Comparison of ENCODE assay signal across 6 cellular contexts in the genomic region with DNA sequence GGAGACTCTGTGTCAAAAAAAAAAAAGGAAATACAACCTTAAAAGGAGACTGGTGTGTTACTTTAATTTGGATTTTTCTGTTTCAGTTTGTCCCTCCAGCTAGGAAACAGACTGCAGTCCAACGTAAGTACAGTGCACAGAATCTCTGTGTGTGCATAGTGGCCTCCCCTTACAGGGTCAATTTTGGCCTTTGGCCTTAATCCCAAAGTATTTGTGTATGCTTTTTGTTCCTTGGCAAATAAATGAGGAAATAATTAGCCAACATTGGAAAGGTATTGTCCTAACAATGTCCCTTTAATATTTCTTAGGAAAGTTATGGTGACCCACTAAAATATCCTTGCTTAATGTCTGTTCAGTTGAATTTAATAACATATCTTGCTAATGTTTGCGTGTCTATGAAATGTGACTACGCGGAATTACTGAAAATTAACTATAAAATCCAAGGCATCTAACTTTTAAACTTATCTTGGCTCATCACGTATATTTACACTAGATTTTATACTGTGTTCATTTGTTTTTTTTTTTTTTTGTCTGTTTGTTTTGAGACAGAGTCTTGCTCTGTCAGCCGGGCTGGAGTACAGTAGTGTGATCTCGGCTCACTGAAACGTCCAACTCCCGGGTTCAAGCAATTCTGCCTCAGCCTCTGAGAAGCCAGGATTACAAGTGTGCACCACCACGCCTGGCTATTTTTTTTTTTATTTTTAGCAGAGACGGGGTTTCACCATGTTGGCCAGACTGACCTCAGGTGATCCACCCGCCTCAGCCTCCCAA. TPM values are rescaled to one million over a fixed set of nuclear protein-coding genes. Genes with fewer than 3 reads are reported as not detected.
A peak's percentile ranks its signal among the peaks of the same experiment; 100 is the strongest.
DNase-seq lines count a peak whose midpoint lies in the region; ATAC-seq, FAIRE-seq and TF ChIP-seq lines count a peak whose summit lies in the region.
"Not testable (repeated sequence)": the region's sequence is repeated elsewhere in the genome, so short reads cannot be mapped to it uniquely, and the experiment has no call there.

No MANE protein-coding gene starts in this region.

- H3K9me3 ChIP-seq in A549 = peaks cover 30% of the 10 kb centered on the region
- H3K9me3 ChIP-seq in H9 (ENCODE audit: control insufficient read depth, low read depth, low read length); PC-3 (ENCODE audit: low read length); breast epithelium; HepG2 (ENCODE audit: low read length): not testable (repeated sequence)

- not testable (repeated sequence) for H4K5ac ChIP-seq in H9 (ENCODE audit: insufficient read length, low read depth, low read length)

- not testable (repeated sequence) for H2AFZ ChIP-seq in H9 (ENCODE audit: low read length); PC-3 (ENCODE audit: low read length); HepG2 (ENCODE audit: low read length)

- H3K4ac ChIP-seq in H9 (ENCODE audit: low read depth, low read length) = not testable (repeated sequence)

- not testable (repeated sequence) for TF ChIP-seq EP300 in A549 (IDR thresholded peaks at IDR 0.05); HepG2 (CRISPR knock-in tag; IDR thresholded peaks at IDR 0.05; ENCODE audit: borderline replicate concordance)
- TF ChIP-seq EP300 in HepG2 (IDR thresholded peaks at IDR 0.05; ENCODE audit: low read depth in 2 of 2, low read length in 2 of 2) = peak in 1 of 2 experiments; percentile 57; a peak in 1 of 4 replicates

- not testable (repeated sequence) for H3F3A ChIP-seq in PC-3 (ENCODE audit: low read length, unreplicated experiment)

- H3K27ac Mint-ChIP-seq in H9 = peak overlapping the region in 2 of 3 experiments; percentile 49 to 92; a peak in 3 of 7 replicates
- peak overlapping the region; percentile 81 for H3K27ac Mint-ChIP-seq in progenitor cell of endocrine pancreas

- H2BK120ac ChIP-seq in H9 (ENCODE audit: low read depth, low read length, poor library complexity, severe bottlenecking) = not testable (repeated sequence)

- not testable (repeated sequence) for H3K18ac ChIP-seq in H9 (ENCODE audit: insufficient read length, low read depth, low read length)

- H3K4me1 ChIP-seq in A549 = peaks cover 31% of the 10 kb centered on the region
- not testable (repeated sequence) for H3K4me1 ChIP-seq in H9 (ENCODE audit: insufficient read depth, low read length); PC-3 (ENCODE audit: insufficient read depth, low read length); breast epithelium
- H3K4me1 ChIP-seq in HepG2 (ENCODE audit: insufficient read depth, low read length) = peaks cover 48% of the 10 kb centered on the region

- not testable (repeated sequence) for H2BK5ac ChIP-seq in H9 (ENCODE audit: insufficient read length, low read length)

- CTCF ChIA-PET in A549 (lab: Yijun Ruan, JAX); PC-3 (lab: Charles Lee); HepG2 (lab: Yijun Ruan, JAX; ENCODE audit: low intra/inter-chr PET ratio, low total read pairs): not testable (repeated sequence)

- H3K14ac ChIP-seq in H9 (ENCODE audit: insufficient read depth, low read length) = not testable (repeated sequence)

- not testable (repeated sequence) for H3K4me3 ChIP-seq in A549; PC-3 (ENCODE audit: low read length); breast epithelium
- H3K4me3 ChIP-seq in HepG2 (replicated peaks in 1 of 3; ENCODE audit: insufficient read depth in 1 of 3, low read depth in 2 of 3, low read length in 3 of 3) = peak overlapping the region in 1 of 3 experiments; percentile 50; a peak in 2 of 6 replicates

- H3K56ac ChIP-seq in H9 (ENCODE audit: insufficient read length, low read depth, low read length) = not testable (repeated sequence)

- not testable (repeated sequence) for DNase-seq in A549 (ENCODE audit: low read depth in 1 of 2, low spot score in 1 of 2); H9; PC-3; breast epithelium (ENCODE audit: low spot score in 2 of 2); progenitor cell of endocrine pancreas (ENCODE audit: low spot score, unreplicated experiment)
- DNase-seq in HepG2 (ENCODE audit: low spot score) = peak; percentile 82

- H3K4me1 Mint-ChIP-seq in H9 (peaks cover 24 to 41% of the 10 kb centered on the region in 2 experiments), progenitor cell of endocrine pancreas (ENCODE audit: low read depth) (peaks cover 24% of the 10 kb centered on the region)

- in situ Hi-C loops in HepG2 (cut with HindIII; ENCODE audit: extremely low pct_ligation_motif_present, low pct_unique_long_range_greater_than_20kb) = not testable (repeated sequence)

- H3T11ph ChIP-seq in H9 (ENCODE audit: low read length) = not testable (repeated sequence)

- H2AK5ac ChIP-seq in H9 (ENCODE audit: insufficient read length, low read length) = not testable (repeated sequence)

- H3K9me3 Mint-ChIP-seq in H9 = peaks cover 24 to 26% of the 10 kb centered on the region in 2 experiments
- not testable (repeated sequence) for H3K9me3 Mint-ChIP-seq in progenitor cell of endocrine pancreas (ENCODE audit: low read depth)

- H4K8ac ChIP-seq in H9 (replicated peaks; ENCODE audit: insufficient read length, low read depth, low read length) = not testable (repeated sequence)

- H3K27me3 Mint-ChIP-seq in H9 (ENCODE audit: low read depth); progenitor cell of endocrine pancreas: not testable (repeated sequence)

- peak in 1 of 2 experiments; percentile 17; a peak in 2 of 6 replicates for ATAC-seq in A549
- not testable (repeated sequence) for ATAC-seq in PC-3
- ATAC-seq in HepG2 = peak; percentile 92

- POLR2A ChIA-PET in A549 (lab: Yijun Ruan, JAX); PC-3 (lab: Charles Lee; ENCODE audit: unreplicated experiment): not testable (repeated sequence)
- POLR2A ChIA-PET in HepG2 (lab: Yijun Ruan, JAX) = interaction anchor here (3.7 kb wide), 1 partner anchor 14 kb away, joined by 53 read pairs; no protein-coding TSS in a partner anchor

- not testable (repeated sequence) for H3K9me2 ChIP-seq in PC-3 (replicated peaks; ENCODE audit: low read length)

- not testable (repeated sequence) for H3K23ac ChIP-seq in H9 (ENCODE audit: insufficient read length, low read depth, low read length)

- TF ChIP-seq RAD21 in A549 (conservative IDR thresholded peaks at IDR 0.05 in 1 of 2, IDR thresholded peaks at IDR 0.05 in 1 of 2); HepG2 (CRISPR knock-in tag; IDR thresholded peaks at IDR 0.05): not testable (repeated sequence)

- H3K4me3 Mint-ChIP-seq in H9; progenitor cell of endocrine pancreas (ENCODE audit: low read depth): not testable (repeated sequence)

- H3K23me2 ChIP-seq in H9 (ENCODE audit: insufficient read length, low read depth, low read length, poor library complexity, severe bottlenecking) = not testable (repeated sequence)

- H3K36me3 ChIP-seq in PC-3 (ENCODE audit: low read depth, low read length) (peaks cover 11% of the 10 kb centered on the region), HepG2 (replicated peaks in 1 of 2; ENCODE audit: control insufficient read depth in 1 of 2, insufficient read depth in 2 of 2, low read length in 2 of 2) (peaks cover 14 to 20% of the 10 kb centered on the region in 2 experiments; a peak in 4 of 5 replicates)
- H3K36me3 ChIP-seq in breast epithelium = not testable (repeated sequence)

- H3K4me2 ChIP-seq in A549 = peak overlapping the region; percentile 9
- not testable (repeated sequence) for H3K4me2 ChIP-seq in H9 (ENCODE audit: insufficient read depth, insufficient read length, low read length); PC-3 (ENCODE audit: low read length)
- H3K4me2 ChIP-seq in HepG2 (ENCODE audit: low read depth, low read length) = peak overlapping the region; percentile 64

- BruUV-seq in PC-3 (replicated peaks; lab: Mats Ljungman, UMichigan) = TSS peak; percentile 31
- TSS peak; percentile 45 for BruUV-seq in HepG2 (replicated peaks; lab: Mats Ljungman, UMichigan)

- H2BK12ac ChIP-seq in H9 (ENCODE audit: insufficient read length, low read depth, low read length) = not testable (repeated sequence)

- H3K27ac ChIP-seq in A549 (peak overlapping the region; percentile 25 to 52; a peak in 4 of 6 replicates), breast epithelium (peak overlapping the region; percentile 54 to 60), HepG2 (ENCODE audit: extremely low read length, insufficient read depth, low read length) (peak overlapping the region; percentile 66)
- H3K27ac ChIP-seq in H9 (ENCODE audit: insufficient read length, low read depth, low read length); PC-3 (ENCODE audit: low read length): not testable (repeated sequence)

- not testable (repeated sequence) for H2BK15ac ChIP-seq in H9 (ENCODE audit: low read depth, low read length)

- H3K36me3 Mint-ChIP-seq in H9 (ENCODE audit: insufficient read depth in 1 of 3, low read depth in 3 of 3) = peaks cover 33 to 55% (median 46%) of the 10 kb centered on the region in 3 experiments
- peaks cover 31% of the 10 kb centered on the region for H3K36me3 Mint-ChIP-seq in progenitor cell of endocrine pancreas (ENCODE audit: insufficient read depth)

- H4K20me1 ChIP-seq in H9 (ENCODE audit: control insufficient read depth, insufficient read depth, insufficient read length); PC-3 (ENCODE audit: low read length); HepG2 (ENCODE audit: insufficient read depth, low read length): not testable (repeated sequence)

- not testable (repeated sequence) for H2BK20ac ChIP-seq in H9 (ENCODE audit: low read depth, low read length, poor library complexity, severe bottlenecking)

- not testable (repeated sequence) for H3K79me2 ChIP-seq in H9 (ENCODE audit: insufficient read depth, low read length)
- H3K79me2 ChIP-seq in PC-3 (ENCODE audit: low read length) = peaks cover 25% of the 10 kb centered on the region
- H3K79me2 ChIP-seq in HepG2 (ENCODE audit: insufficient read depth, low read length) = peaks cover 24% of the 10 kb centered on the region

- TF ChIP-seq CTCF in A549 (IDR thresholded peaks at IDR 0.05); H9 (conservative IDR thresholded peaks at IDR 0.05); PC-3 (conservative IDR thresholded peaks at IDR 0.05; ENCODE audit: low read depth, low read length); breast epithelium (IDR thresholded peaks at IDR 0.05); HepG2 (CRISPR knock-in tag; IDR thresholded peaks at IDR 0.05); progenitor cell of endocrine pancreas (IDR thresholded peaks at IDR 0.05; ENCODE audit: unreplicated experiment): not testable (repeated sequence)

- not testable (repeated sequence) for H3K27me3 ChIP-seq in H9 (ENCODE audit: insufficient read depth, low read length); PC-3 (ENCODE audit: low read length); breast epithelium; HepG2 (ENCODE audit: control insufficient read depth in 1 of 2, insufficient read depth in 2 of 2, low read length in 2 of 2)

- H4K91ac ChIP-seq in H9 (ENCODE audit: insufficient read length, low read depth, low read length) = not testable (repeated sequence)

- peak; percentile 82 for FAIRE-seq in A549 (lab: Jason Lieb, UNC)
- peak; percentile 90 for FAIRE-seq in HepG2 (lab: Jason Lieb, UNC)

- WGBS in A549 (ENCODE audit: missing lambda C conversion rate) = 62% methylated on average over 12 of the region's 12 CpGs
- WGBS in H9 (ENCODE audit: extremely low coverage, insufficient read length, low lambda C conversion rate) = no CpG with 5 or more reads among the region's 12 CpGs
- 13% methylated on average over 12 of the region's 12 CpGs for WGBS in HepG2 (ENCODE audit: low lambda C conversion rate)

- intact Hi-C loops in PC-3 (cut with micrococcal nuclease); breast epithelium (cut with DNase I; ENCODE audit: low total_unique reads): not testable (repeated sequence)
- intact Hi-C loops in HepG2 (cut with micrococcal nuclease; ENCODE audit: unreplicated experiment) = loop anchor here (10.0 kb wide), 1 partner anchor 1749 kb away; a partner anchor contains a TSS

- not testable (repeated sequence) for H3K9ac ChIP-seq in H9 (ENCODE audit: extremely low read depth, insufficient read length, low read length); PC-3 (ENCODE audit: low read length)
- peak overlapping the region; percentile 56 for H3K9ac ChIP-seq in HepG2 (ENCODE audit: insufficient read depth, low read depth, low read length)

- not testable (repeated sequence) for H3K79me1 ChIP-seq in H9 (ENCODE audit: insufficient read depth, low read depth, low read length, poor library complexity, severe bottlenecking)

- not testable (repeated sequence) for TF ChIP-seq POLR2A in A549 (IDR thresholded peaks at IDR 0.05; ENCODE audit: low read length); breast epithelium (IDR thresholded peaks at IDR 0.05); HepG2 (IDR thresholded peaks at IDR 0.05; ENCODE audit: insufficient read depth in 1 of 2, low read depth in 2 of 2, low read length in 2 of 2)

RNA-seq across cellular contexts. Expression of a gene that starts 39.0 kb away (rescaled TPM):
- polyA plus RNA-seq in A549 (2011; rRNA removed) = 140 and 162 TPM in 2 replicates
- polyA plus RNA-seq in A549 (2012; cell fraction: cytosol; rRNA removed) = 72.5 and 85.3 TPM in 2 replicates
- polyA plus RNA-seq in A549 (2012; cell fraction: nucleus; rRNA removed) = 98.3 and 107 TPM in 2 replicates
- polyA plus RNA-seq in A549 (2017; fragmentation: RNase III; extraction: RNeasy Plus Mini Kit Qiagen cat#74134 plus additional on column Dnase treatment) = 55.4 to 68.1 TPM (median 60.5 TPM) in 3 replicates
- polyA minus RNA-seq in A549 (2011; rRNA and poly(A)+ RNA removed) = 113 and 114 TPM in 2 replicates
- total RNA-seq in H9 (2021) = 29.1 and 29.2 TPM in 2 replicates
- 21.8 and 32.8 TPM in 2 replicates for total RNA-seq in PC-3 (2014; rRNA removed)
- 10 to 100 TPM in 2 of 3 donors, 1 to 10 TPM in 1; 1.4 to 55.3 (median 35.4) TPM for total RNA-seq in breast epithelium
- 20.3 and 21.6 TPM in 2 replicates for total RNA-seq in HepG2 (2016; rRNA removed; fragmentation: Illumina TruSeq; extraction: Trizol)
- total RNA-seq in HepG2 (2016; cell fraction: cytosol; rRNA removed; fragmentation: Illumina TruSeq; extraction: Trizol; ENCODE audit: low read depth) = 2.9 and 3.0 TPM in 2 replicates
- total RNA-seq in HepG2 (2016; cell fraction: insoluble cytoplasmic fraction; rRNA removed; fragmentation: Illumina TruSeq; extraction: Trizol) = 17.5 and 20.5 TPM in 2 replicates
- total RNA-seq in HepG2 (2016; cell fraction: membrane; rRNA removed; fragmentation: Illumina TruSeq; extraction: Trizol) = 6.8 and 7.0 TPM in 2 replicates
- total RNA-seq in HepG2 (2016; cell fraction: nucleus; rRNA removed; fragmentation: Illumina TruSeq; extraction: Trizol) = 12.4 and 14.1 TPM in 2 replicates
- 46.6 and 48.0 TPM in 2 replicates for polyA plus RNA-seq in HepG2 (2011; rRNA removed)
- 45.4 and 46.7 TPM in 2 replicates for polyA plus RNA-seq in HepG2 (2011; cell fraction: cytosol; rRNA removed)
- polyA plus RNA-seq in HepG2 (2011; cell fraction: nucleus; rRNA removed) = 28.4 and 30.4 TPM in 2 replicates
- polyA plus RNA-seq in HepG2 (2012) = 35.2 and 42.3 TPM in 2 replicates
- 0.79 and 0.82 TPM in 2 replicates for polyA plus RNA-seq in HepG2 (2016; cell fraction: cytosol; fragmentation: Illumina TruSeq; extraction: Trizol; ENCODE audit: low read depth)
- polyA plus RNA-seq in HepG2 (2016; cell fraction: insoluble cytoplasmic fraction; fragmentation: Illumina TruSeq; extraction: Trizol; ENCODE audit: low read depth) = 20.4 and 24.3 TPM in 2 replicates
- 2.7 and 3.3 TPM in 2 replicates for polyA plus RNA-seq in HepG2 (2016; cell fraction: membrane; fragmentation: Illumina TruSeq; extraction: Trizol; ENCODE audit: low read depth)
- polyA plus RNA-seq in HepG2 (2016; cell fraction: nucleus; fragmentation: Illumina TruSeq; extraction: Trizol; ENCODE audit: insufficient read depth, low read depth) = 17.9 and 19.2 TPM in 2 replicates
- polyA minus RNA-seq in HepG2 (2011; rRNA and poly(A)+ RNA removed; ENCODE audit: low replicate concordance) = 40.5 and 85.7 TPM in 2 replicates
- polyA minus RNA-seq in HepG2 (2011; cell fraction: cytosol; rRNA and poly(A)+ RNA removed) = 49.3 and 53.6 TPM in 2 replicates
- 29.4 and 36.8 TPM in 2 replicates for polyA minus RNA-seq in HepG2 (2011; cell fraction: nucleus; rRNA and poly(A)+ RNA removed)
- total RNA-seq in progenitor cell of endocrine pancreas = 33.9 and 40.2 TPM in 2 replicates

RNA-seq across cellular contexts. Expression of a gene that starts 53.6 kb away (rescaled TPM):
- polyA plus RNA-seq in A549 (2011; rRNA removed) (14.4 and 15.9 TPM in 2 replicates), A549 (2017; fragmentation: RNase III; extraction: RNeasy Plus Mini Kit Qiagen cat#74134 plus additional on column Dnase treatment) (14.2 to 15.1 TPM (median 15.0 TPM) in 3 replicates), HepG2 (2011; rRNA removed) (1.5 and 2.3 TPM in 2 replicates)
- 13.1 and 15.9 TPM in 2 replicates for polyA plus RNA-seq in A549 (2012; cell fraction: cytosol; rRNA removed)
- polyA plus RNA-seq in A549 (2012; cell fraction: nucleus; rRNA removed) = 4.0 and 4.4 TPM in 2 replicates
- 10.1 and 14.6 TPM in 2 replicates for polyA minus RNA-seq in A549 (2011; rRNA and poly(A)+ RNA removed)
- total RNA-seq in H9 (2021) (6.0 and 7.2 TPM in 2 replicates), PC-3 (2014; rRNA removed) (3.0 and 4.3 TPM in 2 replicates), breast epithelium (1 to 10 TPM in 2 of 3 donors, under 1 TPM in 1; 0.73 to 2.3 (median 1.8) TPM), HepG2 (2016; rRNA removed; fragmentation: Illumina TruSeq; extraction: Trizol) (6.0 and 10.0 TPM in 2 replicates), progenitor cell of endocrine pancreas (3.4 and 4.7 TPM in 2 replicates)
- 4.8 and 5.8 TPM in 2 replicates for total RNA-seq in HepG2 (2016; cell fraction: cytosol; rRNA removed; fragmentation: Illumina TruSeq; extraction: Trizol; ENCODE audit: low read depth)
- 7.0 and 10.1 TPM in 2 replicates for total RNA-seq in HepG2 (2016; cell fraction: insoluble cytoplasmic fraction; rRNA removed; fragmentation: Illumina TruSeq; extraction: Trizol)
- 8.7 and 9.8 TPM in 2 replicates for total RNA-seq in HepG2 (2016; cell fraction: membrane; rRNA removed; fragmentation: Illumina TruSeq; extraction: Trizol)
- total RNA-seq in HepG2 (2016; cell fraction: nucleus; rRNA removed; fragmentation: Illumina TruSeq; extraction: Trizol) = 1.6 and 2.2 TPM in 2 replicates
- polyA plus RNA-seq in HepG2 (2011; cell fraction: cytosol; rRNA removed) = 2.2 and 2.3 TPM in 2 replicates
- 0.55 and 0.98 TPM in 2 replicates for polyA plus RNA-seq in HepG2 (2011; cell fraction: nucleus; rRNA removed)
- polyA plus RNA-seq in HepG2 (2012) = 1.2 and 1.4 TPM in 2 replicates
- polyA plus RNA-seq in HepG2 (2016; cell fraction: cytosol; fragmentation: Illumina TruSeq; extraction: Trizol; ENCODE audit: low read depth) = 5.1 and 6.8 TPM in 2 replicates
- polyA plus RNA-seq in HepG2 (2016; cell fraction: insoluble cytoplasmic fraction; fragmentation: Illumina TruSeq; extraction: Trizol; ENCODE audit: low read depth) = 11.3 and 14.8 TPM in 2 replicates
- 9.8 and 9.9 TPM in 2 replicates for polyA plus RNA-seq in HepG2 (2016; cell fraction: membrane; fragmentation: Illumina TruSeq; extraction: Trizol; ENCODE audit: low read depth)
- polyA plus RNA-seq in HepG2 (2016; cell fraction: nucleus; fragmentation: Illumina TruSeq; extraction: Trizol; ENCODE audit: insufficient read depth, low read depth) = 4.0 and 5.4 TPM in 2 replicates
- 3.2 and 11.0 TPM in 2 replicates for polyA minus RNA-seq in HepG2 (2011; rRNA and poly(A)+ RNA removed; ENCODE audit: low replicate concordance)
- polyA minus RNA-seq in HepG2 (2011; cell fraction: cytosol; rRNA and poly(A)+ RNA removed) = 0.69 and 3.0 TPM in 2 replicates
- 0.39 and 0.99 TPM in 2 replicates for polyA minus RNA-seq in HepG2 (2011; cell fraction: nucleus; rRNA and poly(A)+ RNA removed)

RNA-seq across cellular contexts. Expression of a gene that starts 53.9 kb away (rescaled TPM):
- polyA plus RNA-seq in A549 (2011; rRNA removed) (31.5 and 45.3 TPM in 2 replicates), A549 (2017; fragmentation: RNase III; extraction: RNeasy Plus Mini Kit Qiagen cat#74134 plus additional on column Dnase treatment) (38.4 to 42.2 TPM (median 41.3 TPM) in 3 replicates), HepG2 (2011; rRNA removed) (7.2 TPM in 2 replicates)
- polyA plus RNA-seq in A549 (2012; cell fraction: cytosol; rRNA removed) = 41.5 and 44.3 TPM in 2 replicates
- 50.8 and 61.9 TPM in 2 replicates for polyA plus RNA-seq in A549 (2012; cell fraction: nucleus; rRNA removed)
- polyA minus RNA-seq in A549 (2011; rRNA and poly(A)+ RNA removed) = 65.3 and 74.0 TPM in 2 replicates
- total RNA-seq in H9 (2021) (21.4 and 22.1 TPM in 2 replicates), PC-3 (2014; rRNA removed) (9.1 and 17.9 TPM in 2 replicates), breast epithelium (10 to 100 TPM in 2 of 3 donors, 1 to 10 TPM in 1; 9.3 to 17.4 (median 16.7) TPM), HepG2 (2016; rRNA removed; fragmentation: Illumina TruSeq; extraction: Trizol) (10.9 and 13.1 TPM in 2 replicates), progenitor cell of endocrine pancreas (41.4 and 47.3 TPM in 2 replicates)
- total RNA-seq in HepG2 (2016; cell fraction: cytosol; rRNA removed; fragmentation: Illumina TruSeq; extraction: Trizol; ENCODE audit: low read depth) = 4.3 and 4.8 TPM in 2 replicates
- 10.2 and 12.0 TPM in 2 replicates for total RNA-seq in HepG2 (2016; cell fraction: insoluble cytoplasmic fraction; rRNA removed; fragmentation: Illumina TruSeq; extraction: Trizol)
- 4.7 and 5.4 TPM in 2 replicates for total RNA-seq in HepG2 (2016; cell fraction: membrane; rRNA removed; fragmentation: Illumina TruSeq; extraction: Trizol)
- 9.8 and 10.4 TPM in 2 replicates for total RNA-seq in HepG2 (2016; cell fraction: nucleus; rRNA removed; fragmentation: Illumina TruSeq; extraction: Trizol)
- 5.6 and 7.1 TPM in 2 replicates for polyA plus RNA-seq in HepG2 (2011; cell fraction: cytosol; rRNA removed)
- polyA plus RNA-seq in HepG2 (2011; cell fraction: nucleus; rRNA removed) = 10.3 and 11.4 TPM in 2 replicates
- 4.9 and 6.0 TPM in 2 replicates for polyA plus RNA-seq in HepG2 (2012)
- 0.95 and 1.2 TPM in 2 replicates for polyA plus RNA-seq in HepG2 (2016; cell fraction: cytosol; fragmentation: Illumina TruSeq; extraction: Trizol; ENCODE audit: low read depth)
- polyA plus RNA-seq in HepG2 (2016; cell fraction: insoluble cytoplasmic fraction; fragmentation: Illumina TruSeq; extraction: Trizol; ENCODE audit: low read depth) = 11.5 and 14.4 TPM in 2 replicates
- polyA plus RNA-seq in HepG2 (2016; cell fraction: membrane; fragmentation: Illumina TruSeq; extraction: Trizol; ENCODE audit: low read depth) = 3.3 and 3.6 TPM in 2 replicates
- 12.4 and 13.4 TPM in 2 replicates for polyA plus RNA-seq in HepG2 (2016; cell fraction: nucleus; fragmentation: Illumina TruSeq; extraction: Trizol; ENCODE audit: insufficient read depth, low read depth)
- polyA minus RNA-seq in HepG2 (2011; rRNA and poly(A)+ RNA removed; ENCODE audit: low replicate concordance) = 18.4 and 43.4 TPM in 2 replicates
- 2.5 and 3.1 TPM in 2 replicates for polyA minus RNA-seq in HepG2 (2011; cell fraction: cytosol; rRNA and poly(A)+ RNA removed)
- 11.7 and 12.4 TPM in 2 replicates for polyA minus RNA-seq in HepG2 (2011; cell fraction: nucleus; rRNA and poly(A)+ RNA removed)

RNA-seq across cellular contexts. Expression of a gene that starts 55.3 kb away (rescaled TPM):
- 19.0 and 24.2 TPM in 2 replicates for polyA plus RNA-seq in A549 (2011; rRNA removed)
- polyA plus RNA-seq in A549 (2012; cell fraction: cytosol; rRNA removed) = 13.1 and 16.7 TPM in 2 replicates
- 17.5 and 18.1 TPM in 2 replicates for polyA plus RNA-seq in A549 (2012; cell fraction: nucleus; rRNA removed)
- polyA plus RNA-seq in A549 (2017; fragmentation: RNase III; extraction: RNeasy Plus Mini Kit Qiagen cat#74134 plus additional on column Dnase treatment) = 12.1 to 15.4 TPM (median 13.9 TPM) in 3 replicates
- polyA minus RNA-seq in A549 (2011; rRNA and poly(A)+ RNA removed) = 29.8 and 38.2 TPM in 2 replicates
- 11.7 and 12.2 TPM in 2 replicates for total RNA-seq in H9 (2021)
- total RNA-seq in PC-3 (2014; rRNA removed) = 3.9 and 6.9 TPM in 2 replicates
- total RNA-seq in breast epithelium = 10 to 100 TPM in 2 of 3 donors, 1 to 10 TPM in 1; 9.4 to 14.2 (median 12.5) TPM
- 6.8 and 8.8 TPM in 2 replicates for total RNA-seq in HepG2 (2016; rRNA removed; fragmentation: Illumina TruSeq; extraction: Trizol)
- 3.5 and 3.6 TPM in 2 replicates for total RNA-seq in HepG2 (2016; cell fraction: cytosol; rRNA removed; fragmentation: Illumina TruSeq; extraction: Trizol; ENCODE audit: low read depth)
- 6.7 and 8.0 TPM in 2 replicates for total RNA-seq in HepG2 (2016; cell fraction: insoluble cytoplasmic fraction; rRNA removed; fragmentation: Illumina TruSeq; extraction: Trizol)
- total RNA-seq in HepG2 (2016; cell fraction: membrane; rRNA removed; fragmentation: Illumina TruSeq; extraction: Trizol) = 3.0 and 3.3 TPM in 2 replicates
- total RNA-seq in HepG2 (2016; cell fraction: nucleus; rRNA removed; fragmentation: Illumina TruSeq; extraction: Trizol) = 8.0 and 9.4 TPM in 2 replicates
- 6.4 and 6.9 TPM in 2 replicates for polyA plus RNA-seq in HepG2 (2011; rRNA removed)
- 4.7 and 4.9 TPM in 2 replicates for polyA plus RNA-seq in HepG2 (2011; cell fraction: cytosol; rRNA removed)
- 6.1 and 8.1 TPM in 2 replicates for polyA plus RNA-seq in HepG2 (2011; cell fraction: nucleus; rRNA removed)
- 5.3 and 5.8 TPM in 2 replicates for polyA plus RNA-seq in HepG2 (2012)
- 0.41 and 0.49 TPM in 2 replicates for polyA plus RNA-seq in HepG2 (2016; cell fraction: cytosol; fragmentation: Illumina TruSeq; extraction: Trizol; ENCODE audit: low read depth)
- 9.9 and 11.1 TPM in 2 replicates for polyA plus RNA-seq in HepG2 (2016; cell fraction: insoluble cytoplasmic fraction; fragmentation: Illumina TruSeq; extraction: Trizol; ENCODE audit: low read depth)
- polyA plus RNA-seq in HepG2 (2016; cell fraction: membrane; fragmentation: Illumina TruSeq; extraction: Trizol; ENCODE audit: low read depth) = 1.2 and 1.4 TPM in 2 replicates
- polyA plus RNA-seq in HepG2 (2016; cell fraction: nucleus; fragmentation: Illumina TruSeq; extraction: Trizol; ENCODE audit: insufficient read depth, low read depth) = 12.3 and 13.0 TPM in 2 replicates
- polyA minus RNA-seq in HepG2 (2011; rRNA and poly(A)+ RNA removed; ENCODE audit: low replicate concordance) = 8.9 and 26.0 TPM in 2 replicates
- polyA minus RNA-seq in HepG2 (2011; cell fraction: cytosol; rRNA and poly(A)+ RNA removed) = 4.7 and 6.5 TPM in 2 replicates
- 10.9 and 12.7 TPM in 2 replicates for polyA minus RNA-seq in HepG2 (2011; cell fraction: nucleus; rRNA and poly(A)+ RNA removed)
- total RNA-seq in progenitor cell of endocrine pancreas = 13.4 and 15.6 TPM in 2 replicates
